23 cellular contexts compared by ENCODE assay signal in the genomic region with DNA sequence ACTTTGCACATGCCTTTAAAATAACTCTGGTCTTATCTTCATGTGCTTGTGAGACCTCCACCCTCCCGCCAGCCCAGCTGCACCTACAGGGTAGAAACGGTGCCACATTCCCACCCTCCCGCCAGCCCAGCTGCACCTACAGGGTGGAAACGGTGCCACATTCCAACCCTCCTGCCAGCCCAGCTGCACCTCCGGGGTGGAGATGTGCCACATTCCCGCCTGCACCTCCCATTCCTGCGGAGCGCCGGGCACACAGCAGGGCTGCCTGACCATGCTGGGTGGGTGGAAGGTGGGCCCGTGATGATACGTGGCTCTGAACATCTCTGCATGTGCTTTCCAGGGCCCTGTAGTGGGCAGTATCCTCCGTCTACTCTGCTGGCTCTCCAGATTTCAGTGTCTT.
"Had no signal": no experiment of that assay in that cellular context is flagged by ENCODE, and none has a peak within 500 bp of the region (broad histone marks: within the 10 kb centered on the region; RNA-seq: fewer than 3 reads in every experiment).

No MANE protein-coding gene starts in this region.

- DNase-seq: activated CD4-positive, alpha-beta T cell treated with anti-CD3 and anti-CD28 coated beads for 36 hours; activated CD4-positive, alpha-beta T cell treated with anti-CD3 and anti-CD28 coated beads, Interleukin-2, amount 50 U/mL, for 4 hours; activated CD4-positive, CD25-positive, alpha-beta regulatory T cell; activated effector memory CD4-positive, alpha-beta T cell treated with anti-CD3 and anti-CD28 coated beads, Interleukin-2, amount 50 U/mL, for 16 hours; activated naive CD4-positive, alpha-beta T cell treated with anti-CD3 and anti-CD28 coated beads for 36 hours; activated naive CD8-positive, alpha-beta T cell treated with anti-CD3 and anti-CD28 coated beads for 36 hours; central memory CD4-positive, alpha-beta T cell; dermis blood vessel endothelial cell; effector memory CD4-positive, alpha-beta T cell; naive thymus-derived CD8-positive, alpha-beta T cell; right cardiac atrium; stimulated activated CD4-positive, alpha-beta T cell treated with anti-CD3 and anti-CD28 coated beads, Interleukin-15, amount 100 ng/mL, for 24 hours; stimulated activated CD4-positive, alpha-beta T cell treated with anti-CD3 and anti-CD28 coated beads, Interleukin-2, amount 100 ng/mL, for 24 hours; stimulated activated naive B cell treated with anti-CD40 and anti-IgM and Interleukin-4, amounts not matched to agents 10 μg/mL and 1 μg/mL and 100 μg/mL, for 72 hours; testis had no signal

- ATAC-seq: activated CD4-positive, alpha-beta T cell treated with anti-CD3 and anti-CD28 coated beads for 36 hours; naive thymus-derived CD8-positive, alpha-beta T cell; right cardiac atrium; stimulated activated naive B cell treated with anti-CD40 and anti-IgM and Interleukin-4, amounts not matched to agents 10 μg/mL and 1 μg/mL and 100 μg/mL, for 72 hours had no signal

- H3K9me3 Mint-ChIP-seq: activated naive CD4-positive, alpha-beta T cell treated with anti-CD3 and anti-CD28 coated beads for 36 hours; neural crest cell; type B pancreatic cell had no signal

- H3K4me1 Mint-ChIP-seq: mesothelial cell of epicardium, neural crest cell had no signal

- H3K4me3 ChIP-seq: testis, vagina had no signal

- H3K36me3 Mint-ChIP-seq: activated naive CD8-positive, alpha-beta T cell treated with anti-CD3 and anti-CD28 coated beads for 36 hours; mesothelial cell of epicardium; naive thymus-derived CD8-positive, alpha-beta T cell; stimulated activated naive B cell treated with anti-CD40 and anti-IgM and Interleukin-4, amounts not matched to agents 10 μg/mL and 1 μg/mL and 100 μg/mL, for 72 hours; type B pancreatic cell had no signal

- H3K27me3 ChIP-seq: testis, vagina had no signal

- H3K4me1 ChIP-seq: testis, vagina had no signal

- FAIRE-seq: astrocyte, colon, frontal cortex, islet of Langerhans had no signal

- H3K9me3 ChIP-seq: testis, vagina had no signal

- H3K4me3 Mint-ChIP-seq: activated CD4-positive, alpha-beta T cell treated with anti-CD3 and anti-CD28 coated beads for 36 hours; activated naive CD4-positive, alpha-beta T cell treated with anti-CD3 and anti-CD28 coated beads for 36 hours; activated naive CD8-positive, alpha-beta T cell treated with anti-CD3 and anti-CD28 coated beads for 36 hours; mesothelial cell of epicardium; naive thymus-derived CD8-positive, alpha-beta T cell; neural crest cell; stimulated activated naive B cell treated with anti-CD40 and anti-IgM and Interleukin-4, amounts not matched to agents 10 μg/mL and 1 μg/mL and 100 μg/mL, for 72 hours; type B pancreatic cell had no signal

- H3K27ac ChIP-seq: testis, vagina had no signal

- H3K27ac Mint-ChIP-seq: activated CD4-positive, alpha-beta T cell treated with anti-CD3 and anti-CD28 coated beads for 36 hours; activated naive CD4-positive, alpha-beta T cell treated with anti-CD3 and anti-CD28 coated beads for 36 hours; activated naive CD8-positive, alpha-beta T cell treated with anti-CD3 and anti-CD28 coated beads for 36 hours; mesothelial cell of epicardium; naive thymus-derived CD8-positive, alpha-beta T cell; stimulated activated naive B cell treated with anti-CD40 and anti-IgM and Interleukin-4, amounts not matched to agents 10 μg/mL and 1 μg/mL and 100 μg/mL, for 72 hours; type B pancreatic cell had no signal

- H3K36me3 ChIP-seq: vagina had no signal
